Comparison of ENCODE assay signal across 1 cellular context in genomic region chr9:37812773-37813379, GRCh38.
TF ChIP-seq lines count a peak whose summit lies in the region.

No MANE protein-coding gene starts in this region.

TF ChIP-seq in H1, 55 proteins besides CTCF, POLR2A, EP300 and RAD21:
- no peak for TF ChIP-seq SRF (IDR thresholded peaks at IDR 0.05; ENCODE audit: low read depth, low read length)
- 0 out of 2 replicates have a peak, but pooled peaks have one; percentile 6 for TF ChIP-seq CEBPB (IDR thresholded peaks at IDR 0.05; ENCODE audit: low read depth, low read length)
- TF ChIP-seq YY1 (IDR thresholded peaks at IDR 0.05; ENCODE audit: low read depth, low read length), result no peak
